ENCODE assay signal across 1 cellular context in genomic region chr10:32957341-32958084, GRCh38.
TF ChIP-seq lines count a peak whose summit lies in the region.

No MANE protein-coding gene starts in this region.

TF ChIP-seq in K562, 482 proteins besides CTCF, POLR2A, EP300 and RAD21 (continued from another document and continues in another):
- TF ChIP-seq, protein P1, sequence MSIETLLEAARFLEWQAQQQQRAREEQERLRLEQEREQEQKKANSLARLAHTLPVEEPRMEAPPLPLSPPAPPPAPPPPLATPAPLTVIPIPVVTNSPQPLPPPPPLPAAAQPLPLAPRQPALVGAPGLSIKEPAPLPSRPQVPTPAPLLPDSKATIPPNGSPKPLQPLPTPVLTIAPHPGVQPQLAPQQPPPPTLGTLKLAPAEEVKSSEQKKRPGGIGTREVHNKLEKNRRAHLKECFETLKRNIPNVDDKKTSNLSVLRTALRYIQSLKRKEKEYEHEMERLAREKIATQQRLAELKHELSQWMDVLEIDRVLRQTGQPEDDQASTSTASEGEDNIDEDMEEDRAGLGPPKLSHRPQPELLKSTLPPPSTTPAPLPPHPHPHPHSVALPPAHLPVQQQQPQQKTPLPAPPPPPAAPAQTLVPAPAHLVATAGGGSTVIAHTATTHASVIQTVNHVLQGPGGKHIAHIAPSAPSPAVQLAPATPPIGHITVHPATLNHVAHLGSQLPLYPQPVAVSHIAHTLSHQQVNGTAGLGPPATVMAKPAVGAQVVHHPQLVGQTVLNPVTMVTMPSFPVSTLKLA (conservative IDR thresholded peaks at IDR 0.05): peak in 1 of 2 experiments; percentile 66; a peak in 3 of 4 replicates
- TF ChIP-seq ARID4B (CRISPR knock-in tag; IDR thresholded peaks at IDR 0.05) (peak; percentile 82), SMAD4 (CRISPR knock-in tag; conservative IDR thresholded peaks at IDR 0.05) (peak; percentile 11), NFIX (CRISPR knock-in tag; IDR thresholded peaks at IDR 0.05; ENCODE audit: low read depth) (no peak), PTBP1 (IDR thresholded peaks at IDR 0.05; ENCODE audit: low read depth, low read length) (no peak), CHD1 (IDR thresholded peaks at IDR 0.05; ENCODE audit: low read length) (peak; percentile 56), IFI16 (CRISPR knock-in tag; IDR thresholded peaks at IDR 0.05) (no peak), DDX20 (tag; IDR thresholded peaks at IDR 0.05; ENCODE audit: low read depth) (no peak), RAD51 (IDR thresholded peaks at IDR 0.05; ENCODE audit: borderline replicate concordance, low read depth) (no peak), YY1 (IDR thresholded peaks at IDR 0.05; ENCODE audit: borderline replicate concordance in 1 of 3, control insufficient read depth in 1 of 3, extremely low read depth in 1 of 3, insufficient read depth in 3 of 3, insufficient read length in 1 of 3, insufficient replicate concordance in 2 of 3, low read depth in 1 of 3, low read length in 2 of 3) (peak in 1 of 3 experiments; percentile 55), NR2C1 (IDR thresholded peaks at IDR 0.05) (no peak), NR2C1 (tag; IDR thresholded peaks at IDR 0.05) (no peak), MTF1 (CRISPR knock-in tag; IDR thresholded peaks at IDR 0.05; ENCODE audit: borderline replicate concordance) (no peak), ERF (CRISPR knock-in tag; IDR thresholded peaks at IDR 0.05) (peak; percentile 26; the same call in 1 of the 2 replicates), ATF7 (IDR thresholded peaks at IDR 0.05) (peak; percentile 13), CBX5 (IDR thresholded peaks at IDR 0.05; ENCODE audit: borderline replicate concordance, low read depth) (no peak), MTA3 (IDR thresholded peaks at IDR 0.05; ENCODE audit: borderline replicate concordance) (peak; percentile 46; the same call in 1 of the 2 replicates), NCOA6 (IDR thresholded peaks at IDR 0.05) (peak; percentile 92), NR4A1 (CRISPR knock-in tag; IDR thresholded peaks at IDR 0.05) (no peak), NR4A1 (tag; IDR thresholded peaks at IDR 0.05) (no peak), GATAD2A (IDR thresholded peaks at IDR 0.05) (no peak), CEBPB (tag; IDR thresholded peaks at IDR 0.05) (no peak), SMARCB1 (IDR thresholded peaks at IDR 0.05; ENCODE audit: insufficient read length, low read depth) (no peak), ELK1 (CRISPR knock-in tag; IDR thresholded peaks at IDR 0.05) (no peak), BRD4 (IDR thresholded peaks at IDR 0.05) (0 out of 2 replicates have a peak, but pooled peaks have one; percentile 4), CBX1 (IDR thresholded peaks at IDR 0.05; ENCODE audit: low read depth) (peak; percentile 69; the same call in 1 of the 2 replicates), GATA2 (CRISPR knock-in tag; IDR thresholded peaks at IDR 0.05) (no peak), PCBP2 (IDR thresholded peaks at IDR 0.05; ENCODE audit: low read depth, low read length, poor library complexity, severe bottlenecking) (peak; percentile 16), GTF2F1 (IDR thresholded peaks at IDR 0.05; ENCODE audit: low read depth, low read length) (no peak), E2F6 (IDR thresholded peaks at IDR 0.05; ENCODE audit: borderline replicate concordance in 1 of 2, extremely low read depth in 1 of 2, insufficient read depth in 1 of 2, insufficient read length in 1 of 2, low read depth in 1 of 2, low read length in 1 of 2, poor library complexity in 1 of 2, severe bottlenecking in 1 of 2) (peak in 1 of 2 experiments; percentile 45), U2AF1 (optimal IDR thresholded peaks at IDR 0.05; ENCODE audit: low read depth, low read length) (peak; percentile 59), SRSF9 (IDR thresholded peaks at IDR 0.05; ENCODE audit: borderline replicate concordance, low read depth, low read length) (no peak), ELK3 (CRISPR knock-in tag; IDR thresholded peaks at IDR 0.05) (no peak), FOXP1 (CRISPR knock-in tag; IDR thresholded peaks at IDR 0.05) (0 out of 2 replicates have a peak, but pooled peaks have one; percentile 42), MCM7 (IDR thresholded peaks at IDR 0.05) (no peak), MYBL2 (IDR thresholded peaks at IDR 0.05; ENCODE audit: low read depth) (no peak), MYBL2 (CRISPR knock-in tag; IDR thresholded peaks at IDR 0.05; ENCODE audit: borderline replicate concordance) (no peak), KAT7 (CRISPR knock-in tag; IDR thresholded peaks at IDR 0.05; ENCODE audit: borderline replicate concordance) (0 out of 2 replicates have a peak, but pooled peaks have one; percentile 43), PBX2 (CRISPR knock-in tag; IDR thresholded peaks at IDR 0.05; ENCODE audit: low read depth) (no peak), PBX2 (tag; conservative IDR thresholded peaks at IDR 0.05; ENCODE audit: low read depth) (no peak), HCFC1 (IDR thresholded peaks at IDR 0.05; ENCODE audit: low read depth, low read length) (no peak), ZBTB7A (IDR thresholded peaks at IDR 0.05; ENCODE audit: borderline replicate concordance, control insufficient read depth, low read depth, low read length) (no peak; the same call in 1 of the 2 replicates), ZNF584 (CRISPR knock-in tag; IDR thresholded peaks at IDR 0.05; ENCODE audit: low read depth) (no peak)
- TF ChIP-seq, protein P2, sequence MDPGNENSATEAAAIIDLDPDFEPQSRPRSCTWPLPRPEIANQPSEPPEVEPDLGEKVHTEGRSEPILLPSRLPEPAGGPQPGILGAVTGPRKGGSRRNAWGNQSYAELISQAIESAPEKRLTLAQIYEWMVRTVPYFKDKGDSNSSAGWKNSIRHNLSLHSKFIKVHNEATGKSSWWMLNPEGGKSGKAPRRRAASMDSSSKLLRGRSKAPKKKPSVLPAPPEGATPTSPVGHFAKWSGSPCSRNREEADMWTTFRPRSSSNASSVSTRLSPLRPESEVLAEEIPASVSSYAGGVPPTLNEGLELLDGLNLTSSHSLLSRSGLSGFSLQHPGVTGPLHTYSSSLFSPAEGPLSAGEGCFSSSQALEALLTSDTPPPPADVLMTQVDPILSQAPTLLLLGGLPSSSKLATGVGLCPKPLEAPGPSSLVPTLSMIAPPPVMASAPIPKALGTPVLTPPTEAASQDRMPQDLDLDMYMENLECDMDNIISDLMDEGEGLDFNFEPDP (CRISPR knock-in tag; IDR thresholded peaks at IDR 0.05): no peak
- TF ChIP-seq, protein P3, sequence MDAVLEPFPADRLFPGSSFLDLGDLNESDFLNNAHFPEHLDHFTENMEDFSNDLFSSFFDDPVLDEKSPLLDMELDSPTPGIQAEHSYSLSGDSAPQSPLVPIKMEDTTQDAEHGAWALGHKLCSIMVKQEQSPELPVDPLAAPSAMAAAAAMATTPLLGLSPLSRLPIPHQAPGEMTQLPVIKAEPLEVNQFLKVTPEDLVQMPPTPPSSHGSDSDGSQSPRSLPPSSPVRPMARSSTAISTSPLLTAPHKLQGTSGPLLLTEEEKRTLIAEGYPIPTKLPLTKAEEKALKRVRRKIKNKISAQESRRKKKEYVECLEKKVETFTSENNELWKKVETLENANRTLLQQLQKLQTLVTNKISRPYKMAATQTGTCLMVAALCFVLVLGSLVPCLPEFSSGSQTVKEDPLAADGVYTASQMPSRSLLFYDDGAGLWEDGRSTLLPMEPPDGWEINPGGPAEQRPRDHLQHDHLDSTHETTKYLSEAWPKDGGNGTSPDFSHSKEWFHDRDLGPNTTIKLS (IDR thresholded peaks at IDR 0.05; ENCODE audit: borderline replicate concordance, low read depth): no peak
- TF ChIP-seq, protein P4, sequence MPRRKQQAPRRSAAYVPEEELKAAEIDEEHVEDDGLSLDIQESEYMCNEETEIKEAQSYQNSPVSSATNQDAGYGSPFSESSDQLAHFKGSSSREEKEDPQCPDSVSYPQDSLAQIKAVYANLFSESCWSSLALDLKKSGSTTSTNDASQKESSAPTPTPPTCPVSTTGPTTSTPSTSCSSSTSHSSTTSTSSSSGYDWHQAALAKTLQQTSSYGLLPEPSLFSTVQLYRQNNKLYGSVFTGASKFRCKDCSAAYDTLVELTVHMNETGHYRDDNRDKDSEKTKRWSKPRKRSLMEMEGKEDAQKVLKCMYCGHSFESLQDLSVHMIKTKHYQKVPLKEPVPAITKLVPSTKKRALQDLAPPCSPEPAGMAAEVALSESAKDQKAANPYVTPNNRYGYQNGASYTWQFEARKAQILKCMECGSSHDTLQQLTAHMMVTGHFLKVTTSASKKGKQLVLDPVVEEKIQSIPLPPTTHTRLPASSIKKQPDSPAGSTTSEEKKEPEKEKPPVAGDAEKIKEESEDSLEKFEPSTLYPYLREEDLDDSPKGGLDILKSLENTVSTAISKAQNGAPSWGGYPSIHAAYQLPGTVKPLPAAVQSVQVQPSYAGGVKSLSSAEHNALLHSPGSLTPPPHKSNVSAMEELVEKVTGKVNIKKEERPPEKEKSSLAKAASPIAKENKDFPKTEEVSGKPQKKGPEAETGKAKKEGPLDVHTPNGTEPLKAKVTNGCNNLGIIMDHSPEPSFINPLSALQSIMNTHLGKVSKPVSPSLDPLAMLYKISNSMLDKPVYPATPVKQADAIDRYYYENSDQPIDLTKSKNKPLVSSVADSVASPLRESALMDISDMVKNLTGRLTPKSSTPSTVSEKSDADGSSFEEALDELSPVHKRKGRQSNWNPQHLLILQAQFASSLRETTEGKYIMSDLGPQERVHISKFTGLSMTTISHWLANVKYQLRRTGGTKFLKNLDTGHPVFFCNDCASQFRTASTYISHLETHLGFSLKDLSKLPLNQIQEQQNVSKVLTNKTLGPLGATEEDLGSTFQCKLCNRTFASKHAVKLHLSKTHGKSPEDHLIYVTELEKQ (CRISPR knock-in tag; IDR thresholded peaks at IDR 0.05): no peak
- TF ChIP-seq, protein P5, sequence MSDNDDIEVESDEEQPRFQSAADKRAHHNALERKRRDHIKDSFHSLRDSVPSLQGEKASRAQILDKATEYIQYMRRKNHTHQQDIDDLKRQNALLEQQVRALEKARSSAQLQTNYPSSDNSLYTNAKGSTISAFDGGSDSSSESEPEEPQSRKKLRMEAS (CRISPR knock-in tag; IDR thresholded peaks at IDR 0.05): peak; percentile 31; the same call in 1 of the 2 replicates
